2 cellular contexts compared by ENCODE assay signal in the genomic region with DNA sequence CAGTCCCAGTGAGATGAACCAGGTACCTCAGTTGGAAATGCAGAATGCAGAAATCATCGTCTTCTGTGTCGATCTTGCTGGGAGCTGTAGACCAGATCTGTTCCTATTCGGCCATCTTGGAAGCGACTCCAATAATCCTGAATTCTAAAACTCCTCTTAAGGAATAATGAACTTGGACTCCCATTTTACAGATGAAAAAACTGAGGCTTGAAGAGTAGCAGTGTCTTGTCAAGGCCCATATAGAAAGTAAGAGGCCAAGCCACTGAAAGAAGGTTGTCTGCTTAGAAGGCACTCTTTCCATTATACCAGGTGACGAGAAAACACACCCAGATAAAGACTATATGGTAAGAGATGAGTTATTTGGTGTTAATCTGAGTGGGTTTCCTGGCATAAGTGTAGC.
TF ChIP-seq lines count a peak whose summit lies in the region.

No MANE protein-coding gene starts in this region.

TF ChIP-seq in K562, 482 proteins besides CTCF, POLR2A, EP300 and RAD21:
- TF ChIP-seq SMAD4 (CRISPR knock-in tag; conservative IDR thresholded peaks at IDR 0.05), result no peak
- TF ChIP-seq GTF2A2 (tag; IDR thresholded peaks at IDR 0.05), result no peak
- peak; percentile 79 for TF ChIP-seq BCOR (IDR thresholded peaks at IDR 0.05)
- TF ChIP-seq SMAD3 (CRISPR knock-in tag; conservative IDR thresholded peaks at IDR 0.05), result no peak
- TF ChIP-seq RBM25 (IDR thresholded peaks at IDR 0.05; ENCODE audit: low read depth, low read length, severe bottlenecking), result peak; percentile 90
- no peak for TF ChIP-seq NFATC3 (IDR thresholded peaks at IDR 0.05)
- TF ChIP-seq ZC3H4 (CRISPR knock-in tag; IDR thresholded peaks at IDR 0.05; ENCODE audit: borderline replicate concordance), result no peak
- peak; percentile 57 for TF ChIP-seq CHD4 (IDR thresholded peaks at IDR 0.05; ENCODE audit: insufficient read depth, insufficient replicate concordance, low read depth, low read length, poor library complexity, severe bottlenecking)
- no peak for TF ChIP-seq ZNF263 (CRISPR knock-in tag; IDR thresholded peaks at IDR 0.05; ENCODE audit: borderline replicate concordance)
- no peak for TF ChIP-seq ZNF253 (CRISPR knock-in tag; conservative IDR thresholded peaks at IDR 0.05)
- TF ChIP-seq ZNF75A (CRISPR knock-in tag; IDR thresholded peaks at IDR 0.05), result no peak
- peak; percentile 26 to 58; a peak in 2 of 4 replicates for TF ChIP-seq KDM1A (IDR thresholded peaks at IDR 0.05)
- no peak for TF ChIP-seq ZBTB5 (IDR thresholded peaks at IDR 0.05)
- peak in 1 of 2 experiments; percentile 24; a peak in 2 of 4 replicates for TF ChIP-seq RCOR1 (IDR thresholded peaks at IDR 0.05; ENCODE audit: borderline replicate concordance in 1 of 2, low read depth in 2 of 2, low read length in 2 of 2)

TF ChIP-seq in endothelial cell of umbilical vein, 7 proteins besides CTCF, POLR2A, EP300 and RAD21:
- TF ChIP-seq MAX (IDR thresholded peaks at IDR 0.05; ENCODE audit: insufficient read depth, insufficient read length), result no peak
